ENCODE assay signal across 1 cellular context in genomic region chr4:39514888-39515401, GRCh38.
TF ChIP-seq lines count a peak whose summit lies in the region.

No MANE protein-coding gene starts in this region.

TF ChIP-seq in HCT116, 20 proteins besides CTCF, POLR2A, EP300 and RAD21 (continued from another document):
- TF ChIP-seq, protein P1, sequence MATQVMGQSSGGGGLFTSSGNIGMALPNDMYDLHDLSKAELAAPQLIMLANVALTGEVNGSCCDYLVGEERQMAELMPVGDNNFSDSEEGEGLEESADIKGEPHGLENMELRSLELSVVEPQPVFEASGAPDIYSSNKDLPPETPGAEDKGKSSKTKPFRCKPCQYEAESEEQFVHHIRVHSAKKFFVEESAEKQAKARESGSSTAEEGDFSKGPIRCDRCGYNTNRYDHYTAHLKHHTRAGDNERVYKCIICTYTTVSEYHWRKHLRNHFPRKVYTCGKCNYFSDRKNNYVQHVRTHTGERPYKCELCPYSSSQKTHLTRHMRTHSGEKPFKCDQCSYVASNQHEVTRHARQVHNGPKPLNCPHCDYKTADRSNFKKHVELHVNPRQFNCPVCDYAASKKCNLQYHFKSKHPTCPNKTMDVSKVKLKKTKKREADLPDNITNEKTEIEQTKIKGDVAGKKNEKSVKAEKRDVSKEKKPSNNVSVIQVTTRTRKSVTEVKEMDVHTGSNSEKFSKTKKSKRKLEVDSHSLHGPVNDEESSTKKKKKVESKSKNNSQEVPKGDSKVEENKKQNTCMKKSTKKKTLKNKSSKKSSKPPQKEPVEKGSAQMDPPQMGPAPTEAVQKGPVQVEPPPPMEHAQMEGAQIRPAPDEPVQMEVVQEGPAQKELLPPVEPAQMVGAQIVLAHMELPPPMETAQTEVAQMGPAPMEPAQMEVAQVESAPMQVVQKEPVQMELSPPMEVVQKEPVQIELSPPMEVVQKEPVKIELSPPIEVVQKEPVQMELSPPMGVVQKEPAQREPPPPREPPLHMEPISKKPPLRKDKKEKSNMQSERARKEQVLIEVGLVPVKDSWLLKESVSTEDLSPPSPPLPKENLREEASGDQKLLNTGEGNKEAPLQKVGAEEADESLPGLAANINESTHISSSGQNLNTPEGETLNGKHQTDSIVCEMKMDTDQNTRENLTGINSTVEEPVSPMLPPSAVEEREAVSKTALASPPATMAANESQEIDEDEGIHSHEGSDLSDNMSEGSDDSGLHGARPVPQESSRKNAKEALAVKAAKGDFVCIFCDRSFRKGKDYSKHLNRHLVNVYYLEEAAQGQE (IDR thresholded peaks at IDR 0.05; ENCODE audit: low read depth), result no peak
- no peak for TF ChIP-seq SIN3A (IDR thresholded peaks at IDR 0.05; ENCODE audit: low read depth)
- peak; percentile 57 for TF ChIP-seq FOSL1 (IDR thresholded peaks at IDR 0.05; ENCODE audit: low read depth)
- TF ChIP-seq ELF1 (IDR thresholded peaks at IDR 0.05; ENCODE audit: borderline replicate concordance, low read depth), result no peak
- peak; percentile 76 for TF ChIP-seq SP1 (IDR thresholded peaks at IDR 0.05; ENCODE audit: low read depth)
- no peak for TF ChIP-seq TCF7L2 (IDR thresholded peaks at IDR 0.05; ENCODE audit: borderline replicate concordance, extremely low read depth, insufficient read depth, insufficient read length)
- no peak for TF ChIP-seq SRF (IDR thresholded peaks at IDR 0.05; ENCODE audit: low read depth)
